In the genomic region with DNA sequence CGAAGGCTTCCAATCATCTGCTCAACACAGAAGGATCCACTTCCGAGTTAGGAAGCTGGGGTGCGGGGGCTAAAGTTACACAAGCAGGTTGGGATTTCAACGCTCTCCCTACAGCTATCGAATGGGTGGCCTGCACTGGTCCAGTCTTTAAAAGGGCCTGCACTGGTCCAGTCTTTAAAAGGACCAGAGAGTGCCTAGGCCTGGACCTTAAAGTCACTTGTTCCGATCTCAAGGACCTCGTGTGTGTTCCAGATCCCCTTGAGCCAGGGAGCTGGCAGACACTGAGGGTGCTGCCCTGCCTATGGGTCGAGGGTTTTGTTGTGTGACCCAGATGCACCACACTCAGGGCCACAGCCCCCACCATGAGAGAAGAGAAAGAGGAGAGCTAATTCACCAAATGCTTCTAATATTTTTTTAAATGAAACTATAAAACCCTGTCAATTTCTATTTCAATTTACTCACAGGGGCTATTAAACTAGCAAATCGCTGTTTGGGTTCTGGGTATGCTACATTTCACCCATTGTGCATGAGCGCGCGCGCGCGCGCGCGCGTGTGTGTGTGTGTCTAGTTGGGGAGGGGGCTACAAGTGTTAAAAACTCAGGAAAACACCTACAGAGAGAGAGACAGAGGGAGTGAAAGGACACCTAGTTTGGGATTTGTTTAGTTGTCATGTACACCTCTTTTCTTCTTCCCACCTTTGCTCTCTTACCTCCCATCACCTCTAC, we compare ENCODE assay signal across 1 cellular context.
TF ChIP-seq lines count a peak whose summit lies in the region.

No MANE protein-coding gene starts in this region.

TF ChIP-seq in K562, 482 proteins besides CTCF, POLR2A, EP300 and RAD21 (continued from another document):
- TF ChIP-seq, protein P1, sequence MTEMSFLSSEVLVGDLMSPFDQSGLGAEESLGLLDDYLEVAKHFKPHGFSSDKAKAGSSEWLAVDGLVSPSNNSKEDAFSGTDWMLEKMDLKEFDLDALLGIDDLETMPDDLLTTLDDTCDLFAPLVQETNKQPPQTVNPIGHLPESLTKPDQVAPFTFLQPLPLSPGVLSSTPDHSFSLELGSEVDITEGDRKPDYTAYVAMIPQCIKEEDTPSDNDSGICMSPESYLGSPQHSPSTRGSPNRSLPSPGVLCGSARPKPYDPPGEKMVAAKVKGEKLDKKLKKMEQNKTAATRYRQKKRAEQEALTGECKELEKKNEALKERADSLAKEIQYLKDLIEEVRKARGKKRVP (CRISPR knock-in tag; IDR thresholded peaks at IDR 0.05): no peak
- TF ChIP-seq ETS2 (tag; IDR thresholded peaks at IDR 0.05; ENCODE audit: borderline replicate concordance, poor library complexity, severe bottlenecking): no peak
- TF ChIP-seq TRIM24 (IDR thresholded peaks at IDR 0.05): 0 out of 4 replicates have a peak, but pooled peaks of 1 of the 2 experiments have one; percentile 5
- TF ChIP-seq, protein P2, sequence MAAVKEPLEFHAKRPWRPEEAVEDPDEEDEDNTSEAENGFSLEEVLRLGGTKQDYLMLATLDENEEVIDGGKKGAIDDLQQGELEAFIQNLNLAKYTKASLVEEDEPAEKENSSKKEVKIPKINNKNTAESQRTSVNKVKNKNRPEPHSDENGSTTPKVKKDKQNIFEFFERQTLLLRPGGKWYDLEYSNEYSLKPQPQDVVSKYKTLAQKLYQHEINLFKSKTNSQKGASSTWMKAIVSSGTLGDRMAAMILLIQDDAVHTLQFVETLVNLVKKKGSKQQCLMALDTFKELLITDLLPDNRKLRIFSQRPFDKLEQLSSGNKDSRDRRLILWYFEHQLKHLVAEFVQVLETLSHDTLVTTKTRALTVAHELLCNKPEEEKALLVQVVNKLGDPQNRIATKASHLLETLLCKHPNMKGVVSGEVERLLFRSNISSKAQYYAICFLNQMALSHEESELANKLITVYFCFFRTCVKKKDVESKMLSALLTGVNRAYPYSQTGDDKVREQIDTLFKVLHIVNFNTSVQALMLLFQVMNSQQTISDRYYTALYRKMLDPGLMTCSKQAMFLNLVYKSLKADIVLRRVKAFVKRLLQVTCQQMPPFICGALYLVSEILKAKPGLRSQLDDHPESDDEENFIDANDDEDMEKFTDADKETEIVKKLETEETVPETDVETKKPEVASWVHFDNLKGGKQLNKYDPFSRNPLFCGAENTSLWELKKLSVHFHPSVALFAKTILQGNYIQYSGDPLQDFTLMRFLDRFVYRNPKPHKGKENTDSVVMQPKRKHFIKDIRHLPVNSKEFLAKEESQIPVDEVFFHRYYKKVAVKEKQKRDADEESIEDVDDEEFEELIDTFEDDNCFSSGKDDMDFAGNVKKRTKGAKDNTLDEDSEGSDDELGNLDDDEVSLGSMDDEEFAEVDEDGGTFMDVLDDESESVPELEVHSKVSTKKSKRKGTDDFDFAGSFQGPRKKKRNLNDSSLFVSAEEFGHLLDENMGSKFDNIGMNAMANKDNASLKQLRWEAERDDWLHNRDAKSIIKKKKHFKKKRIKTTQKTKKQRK (IDR thresholded peaks at IDR 0.05; ENCODE audit: borderline replicate concordance, low read depth, low read length): no peak
